15 cellular contexts compared by ENCODE assay signal in the genomic region with DNA sequence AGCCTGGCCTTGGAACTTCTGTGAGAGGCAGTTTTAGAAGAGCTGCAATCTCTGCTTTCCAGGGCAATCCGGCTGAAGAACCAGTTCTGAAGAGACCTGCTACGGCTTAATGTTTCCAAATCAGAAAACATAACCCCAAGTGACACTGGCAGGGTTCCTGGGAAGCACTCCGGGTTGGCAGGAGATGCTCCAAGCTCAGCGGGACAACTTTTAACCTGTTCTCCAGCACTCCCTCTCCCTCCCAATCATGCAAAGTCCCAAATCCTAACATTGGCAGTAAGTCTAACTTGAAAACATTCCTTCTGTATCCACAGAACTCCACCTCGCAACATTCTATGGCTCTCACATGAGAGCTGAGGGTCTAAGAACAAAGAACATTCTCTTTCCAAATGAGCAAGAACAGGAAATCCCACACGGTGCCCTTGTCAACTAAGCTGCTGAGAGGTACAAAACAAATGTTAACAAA. TPM values are rescaled to one million over a fixed set of nuclear protein-coding genes. Genes with fewer than 3 reads are reported as not detected.
DNase-seq lines count a peak whose midpoint lies in the region; ATAC-seq and TF ChIP-seq lines count a peak whose summit lies in the region.
"Had no signal": no experiment of that assay in that cellular context is flagged by ENCODE, and none has a peak within 500 bp of the region (broad histone marks: within the 10 kb centered on the region; RNA-seq: fewer than 3 reads in every experiment).

No MANE protein-coding gene starts in this region.

- peaks cover 43% of the 10 kb centered on the region for H3K36me3 Mint-ChIP-seq in effector memory CD8-positive, alpha-beta T cell (ENCODE audit: insufficient read depth)
- peaks cover 13 to 58% (median 42%) of the 10 kb centered on the region in 5 donors for H3K36me3 Mint-ChIP-seq in naive thymus-derived CD4-positive, alpha-beta T cell

- POLR2A ChIA-PET in naive thymus-derived CD4-positive, alpha-beta T cell (lab: Charles Lee), result interaction anchor here (0.5 kb wide), 1 partner anchor 114 kb away, joined by 6 read pairs; no protein-coding TSS in a partner anchor

- H3K9ac ChIP-seq in SK-N-MC (ENCODE audit: insufficient read length) (no peak overlapping the region), liver (ENCODE audit: low read depth in 1 of 2, low read length in 2 of 2) (peak overlapping the region in 1 of 2 donors; percentile 43)

- no peaks in the 10 kb centered on the region for H3K27me3 Mint-ChIP-seq in effector memory CD8-positive, alpha-beta T cell
- H3K27me3 Mint-ChIP-seq in naive thymus-derived CD4-positive, alpha-beta T cell, result no peaks in the 10 kb centered on the region

- H3K4me1 Mint-ChIP-seq in effector memory CD8-positive, alpha-beta T cell (ENCODE audit: low read depth in 2 of 2), result peaks cover 4 to 14% of the 10 kb centered on the region in 2 donors
- H3K4me1 Mint-ChIP-seq in naive thymus-derived CD4-positive, alpha-beta T cell, result peaks cover 0 to 19% (median 0%) of the 10 kb centered on the region in 7 donors

- DNase-seq in SK-N-MC (ENCODE audit: low read depth, low spot score), result peak; percentile 78
- no peak for DNase-seq in effector memory CD8-positive, alpha-beta T cell
- peak; percentile 70 for DNase-seq in stomach
- no peak for DNase-seq in naive thymus-derived CD4-positive, alpha-beta T cell
- no peak for DNase-seq in dorsolateral prefrontal cortex
- DNase-seq in GM13977 (ENCODE audit: low spot score), result no peak
- DNase-seq: activated CD4-positive, CD25-positive, alpha-beta regulatory T cell; activated gamma-delta T cell treated with Interleukin-2 at 50 U/mL for 16 hours; COR-L47; MG63; SHP77 had no signal

- no peak for TF ChIP-seq CTCF in liver (IDR thresholded peaks at IDR 0.05; ENCODE audit: low read depth, low read length, missing input control)
- no peak for TF ChIP-seq CTCF in stomach (IDR thresholded peaks at IDR 0.05)
- TF ChIP-seq CTCF in dorsolateral prefrontal cortex (IDR thresholded peaks at IDR 0.05 in 54 of 56, conservative IDR thresholded peaks at IDR 0.05 in 2 of 56; ENCODE audit: low read depth in 1 of 56, partially characterized antibody in 56 of 56), result no peak
- no peak for TF ChIP-seq CTCF in GM13977 (IDR thresholded peaks at IDR 0.05; ENCODE audit: extremely low read depth, insufficient read depth, missing control alignments)

- ATAC-seq in effector memory CD8-positive, alpha-beta T cell (replicated peaks), result no peak
- ATAC-seq in naive thymus-derived CD4-positive, alpha-beta T cell, result no peak
- ATAC-seq in HG02678 (IDR thresholded peaks at IDR 0.05; ENCODE audit: unreplicated experiment), result no peak

- H3K27me3 ChIP-seq in liver (ENCODE audit: control insufficient read depth in 4 of 4, insufficient read depth in 4 of 4, low read length in 3 of 4) (no peaks in the 10 kb centered on the region), stomach (no peaks in the 10 kb centered on the region), dorsolateral prefrontal cortex (no peaks in the 10 kb centered on the region)
- no peaks in the 10 kb centered on the region for H3K27me3 ChIP-seq in naive thymus-derived CD4-positive, alpha-beta T cell (ENCODE audit: control insufficient read depth in 2 of 2, insufficient read depth in 2 of 2, low read length in 2 of 2)
- H3K27me3 ChIP-seq: MG63, neutrophil had no signal

- 18% methylated on average over 6 of the region's 6 CpGs for WGBS in liver
- WGBS in stomach, 5 donors, result 11 to 27% (median 15%) methylated on average over 6 of the region's 6 CpGs

- H3K27ac ChIP-seq in SK-N-MC (peak overlapping the region; percentile 82), liver (ENCODE audit: low read depth in 1 of 2, low read length in 2 of 2) (peak overlapping the region; percentile 29 to 45), stomach (peak overlapping the region; percentile 7 to 63 (median 20)), dorsolateral prefrontal cortex (peak overlapping the region in 2 of 59 donors; percentile 5 to 34)
- H3K27ac ChIP-seq in naive thymus-derived CD4-positive, alpha-beta T cell (ENCODE audit: low read depth, low read length), result no peak overlapping the region
- H3K27ac ChIP-seq: neutrophil had no signal

- in situ Hi-C loops in GM13977 (cut with MboI; ENCODE audit: low pct_unique_long_range_greater_than_20kb, low sequenced_read_pairs, unreplicated experiment), result no loop called here

- H3K36me3 ChIP-seq in SK-N-MC (ENCODE audit: insufficient read depth, low read length), result peaks cover 60% of the 10 kb centered on the region
- peaks cover 2 to 27% (median 17%) of the 10 kb centered on the region in 4 donors for H3K36me3 ChIP-seq in liver (ENCODE audit: control insufficient read depth in 4 of 4, insufficient read depth in 3 of 4, low read depth in 1 of 4, low read length in 3 of 4)
- H3K36me3 ChIP-seq in stomach, result peaks cover 10 to 86% (median 66%) of the 10 kb centered on the region in 4 donors
- H3K36me3 ChIP-seq in naive thymus-derived CD4-positive, alpha-beta T cell (ENCODE audit: control insufficient read depth in 2 of 3, insufficient read depth in 3 of 3, low read length in 3 of 3), result peaks cover 13 to 66% (median 14%) of the 10 kb centered on the region in 3 experiments

- H3K4me3 ChIP-seq in SK-N-MC (peak overlapping the region; percentile 36), liver (ENCODE audit: low read depth in 1 of 3, low read length in 3 of 3) (no peak overlapping the region), stomach (no peak overlapping the region), dorsolateral prefrontal cortex (no peak overlapping the region)
- no peak overlapping the region for H3K4me3 ChIP-seq in naive thymus-derived CD4-positive, alpha-beta T cell (ENCODE audit: low read length)
- H3K4me3 ChIP-seq: HAP-1, MG63 had no signal

- TF ChIP-seq POLR2A in stomach (IDR thresholded peaks at IDR 0.05), result no peak

- CTCF ChIA-PET in naive thymus-derived CD4-positive, alpha-beta T cell (lab: Charles Lee), result interaction anchor here (0.6 kb wide), 1 partner anchor 10 kb away, joined by 6 read pairs; no protein-coding TSS in a partner anchor

- no peak for TF ChIP-seq EP300 in stomach (IDR thresholded peaks at IDR 0.05)

- H3K4me3 Mint-ChIP-seq in effector memory CD8-positive, alpha-beta T cell, result no peak overlapping the region
- H3K4me3 Mint-ChIP-seq in naive thymus-derived CD4-positive, alpha-beta T cell, result no peak overlapping the region

- H3K27ac Mint-ChIP-seq in effector memory CD8-positive, alpha-beta T cell, result peak overlapping the region; percentile 4 to 79
- H3K27ac Mint-ChIP-seq in naive thymus-derived CD4-positive, alpha-beta T cell, result peak overlapping the region in 2 of 9 donors; percentile 6 to 33

- H3K4me1 ChIP-seq in liver (ENCODE audit: control insufficient read depth in 4 of 4, insufficient read depth in 4 of 4, low read length in 3 of 4) (peaks cover 5 to 16% (median 15%) of the 10 kb centered on the region in 4 donors), stomach (peaks cover 0 to 19% (median 15%) of the 10 kb centered on the region in 4 donors)
- H3K4me1 ChIP-seq in naive thymus-derived CD4-positive, alpha-beta T cell (ENCODE audit: control insufficient read depth in 2 of 2, insufficient read depth in 2 of 2, low read length in 2 of 2), result no peaks in the 10 kb centered on the region
- H3K4me1 ChIP-seq: HAP-1 had no signal

- intact Hi-C loops in stomach (cut with DNase I; ENCODE audit: low total_unique reads) (no loop called here), dorsolateral prefrontal cortex (cut with DNase I) (loop anchor here in 1 of 2 donors (5.0 kb wide), 1 partner anchor 1308 kb away; no protein-coding TSS in a partner anchor)
- intact Hi-C loops in naive thymus-derived CD4-positive, alpha-beta T cell (cut with micrococcal nuclease), result no loop called here

- H3K9me3 ChIP-seq in SK-N-MC (ENCODE audit: low read depth, low read length) (no peaks in the 10 kb centered on the region), liver (ENCODE audit: control insufficient read depth in 4 of 4, low read length in 3 of 4) (no peaks in the 10 kb centered on the region), stomach (no peaks in the 10 kb centered on the region)
- no peaks in the 10 kb centered on the region for H3K9me3 ChIP-seq in naive thymus-derived CD4-positive, alpha-beta T cell (ENCODE audit: control insufficient read depth in 2 of 3, low read length in 3 of 3)
- H3K9me3 ChIP-seq: HAP-1, MG63, neutrophil had no signal

- peak; percentile 33 to 65 for TF ChIP-seq RAD21 in liver (IDR thresholded peaks at IDR 0.05)

- H3K9me3 Mint-ChIP-seq in effector memory CD8-positive, alpha-beta T cell, result no peaks in the 10 kb centered on the region
- no peaks in the 10 kb centered on the region for H3K9me3 Mint-ChIP-seq in naive thymus-derived CD4-positive, alpha-beta T cell

TF ChIP-seq in liver, 16 proteins besides CTCF, POLR2A, EP300 and RAD21 (continues in another document):
- TF ChIP-seq SP1 (IDR thresholded peaks at IDR 0.05), result no peak
- TF ChIP-seq GABPA (IDR thresholded peaks at IDR 0.05 in 1 of 2, conservative IDR thresholded peaks at IDR 0.05 in 1 of 2), result no peak
- TF ChIP-seq, protein P1, sequence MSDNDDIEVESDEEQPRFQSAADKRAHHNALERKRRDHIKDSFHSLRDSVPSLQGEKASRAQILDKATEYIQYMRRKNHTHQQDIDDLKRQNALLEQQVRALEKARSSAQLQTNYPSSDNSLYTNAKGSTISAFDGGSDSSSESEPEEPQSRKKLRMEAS (IDR thresholded peaks at IDR 0.05), result no peak

RNA-seq across cellular contexts. Expression of a gene that starts 48.5 kb away (rescaled TPM):
- total RNA-seq in liver, result under 1 TPM; 0.25 to 0.33 TPM
- polyA plus RNA-seq in liver, result under 1 TPM; 0.10 to 0.17 TPM
- 1 to 10 TPM; 2.2 to 6.4 (median 4.6) TPM for total RNA-seq in stomach
- 1 to 10 TPM in 2 of 3 donors, under 1 TPM in 1; 0.50 to 2.4 (median 2.4) TPM for polyA plus RNA-seq in stomach
- 1 to 10 TPM in 2 of 5 experiments, under 1 TPM in 3; 0.16 to 3.8 (median 0.38) TPM for total RNA-seq in naive thymus-derived CD4-positive, alpha-beta T cell
- not detected for polyA plus RNA-seq in naive thymus-derived CD4-positive, alpha-beta T cell
- total RNA-seq in dorsolateral prefrontal cortex, result 10 to 100 TPM in 16 of 120 experiments, 1 to 10 TPM in 104; 3.8 to 12.4 (median 7.5) TPM

Comparison
In these comparisons a context has a peak if more than half of its experiments do, and no peak if none do; other contexts are left out.
1. DNase-seq: peak in SK-N-MC (single experiment) and stomach (single experiment); none in effector memory CD8-positive, alpha-beta T cell (0 of 3), naive thymus-derived CD4-positive, alpha-beta T cell (0 of 9), dorsolateral prefrontal cortex (0 of 10) and GM13977 (single experiment).